Comparison of ENCODE assay signal across 13 cellular contexts in the genomic region with DNA sequence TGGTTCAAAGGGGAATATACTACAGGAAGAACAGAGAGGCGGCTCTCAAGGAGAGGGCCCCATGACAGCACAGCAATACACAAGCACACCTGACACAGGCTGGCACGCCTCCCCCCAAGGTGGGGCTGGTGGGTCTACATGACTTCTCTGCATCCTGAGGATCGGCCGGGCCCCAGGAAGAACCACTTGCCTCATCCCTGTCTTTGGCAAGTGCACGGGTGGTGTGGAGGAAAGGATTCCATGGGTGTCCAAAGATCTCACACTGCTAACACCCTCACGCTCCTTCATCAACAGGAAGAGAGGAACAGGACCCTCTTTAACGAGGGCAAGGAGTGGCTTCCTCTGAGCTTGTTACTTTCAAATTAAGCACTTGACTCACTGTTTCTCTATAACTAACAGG. TPM values are rescaled to one million over a fixed set of nuclear protein-coding genes. Genes with fewer than 3 reads are reported as not detected.
DNase-seq lines count a peak whose midpoint lies in the region; ATAC-seq and TF ChIP-seq lines count a peak whose summit lies in the region.
"Had no signal": no experiment of that assay in that cellular context is flagged by ENCODE, and none has a peak within 500 bp of the region (broad histone marks: within the 10 kb centered on the region; RNA-seq: fewer than 3 reads in every experiment).

No MANE protein-coding gene starts in this region.

- peak; percentile 57 for DNase-seq in activated naive CD4-positive, alpha-beta T cell treated with anti-CD3 and anti-CD28 coated beads, Interleukin-2, amount 10 ng/mL, durations not matched to agents 7 days and 5 days
- no peak for DNase-seq in activated naive CD4-positive, alpha-beta T cell treated with anti-CD3 and anti-CD28 coated beads, Interleukin-2, amount 50 U/mL, for 16 hours
- DNase-seq in activated T-cell treated with anti-CD3 and anti-CD28 coated beads, Interleukin-2, amount 50 U/mL, for 72 hours, result no peak
- peak in 1 of 3 donors; percentile 24 for DNase-seq in immature natural killer cell
- DNase-seq in upper lobe of right lung, result peak; percentile 36
- DNase-seq in NK-92 (lab: John Stamatoyannopoulos, UW; ENCODE audit: unreplicated experiment), result no peak
- DNase-seq in right lobe of liver, result no peak
- DNase-seq: body of pancreas, HCEC 1CT, hippocampal formation, left ventricle myocardium superior, NCI-H345 had no signal

- H3K27me3 ChIP-seq in upper lobe of right lung, result no peaks in the 10 kb centered on the region
- H3K27me3 ChIP-seq in right lobe of liver, result no peaks in the 10 kb centered on the region
- H3K27me3 ChIP-seq: body of pancreas had no signal

- TF ChIP-seq CTCF in upper lobe of right lung (IDR thresholded peaks at IDR 0.05), result no peak
- no peak for TF ChIP-seq CTCF in right lobe of liver (IDR thresholded peaks at IDR 0.05)

- H3K36me3 ChIP-seq in upper lobe of right lung (peaks cover 70% of the 10 kb centered on the region), right lobe of liver (peaks cover 0 to 76% (median 40%) of the 10 kb centered on the region in 4 donors)

- no peaks in the 10 kb centered on the region for H3K27me3 Mint-ChIP-seq in activated naive CD4-positive, alpha-beta T cell treated with anti-CD3 and anti-CD28 coated beads, Interleukin-2, amount 10 ng/mL, durations not matched to agents 7 days and 5 days
- no peaks in the 10 kb centered on the region for H3K27me3 Mint-ChIP-seq in activated T-cell treated with anti-CD3 and anti-CD28 coated beads, Interleukin-2, amount 50 U/mL, for 72 hours (ENCODE audit: low read depth)
- peaks cover 6 to 13% (median 8%) of the 10 kb centered on the region in 3 donors for H3K27me3 Mint-ChIP-seq in immature natural killer cell (ENCODE audit: low read depth in 3 of 3)

- H3K4me1 Mint-ChIP-seq in activated naive CD4-positive, alpha-beta T cell treated with anti-CD3 and anti-CD28 coated beads, Interleukin-2, amount 10 ng/mL, durations not matched to agents 7 days and 5 days, result peaks cover 94% of the 10 kb centered on the region
- H3K4me1 Mint-ChIP-seq in activated T-cell treated with anti-CD3 and anti-CD28 coated beads, Interleukin-2, amount 50 U/mL, for 72 hours (ENCODE audit: low read depth), result peaks cover 96% of the 10 kb centered on the region
- peaks cover 64 to 88% of the 10 kb centered on the region in 2 donors for H3K4me1 Mint-ChIP-seq in immature natural killer cell

- intact Hi-C loops in upper lobe of right lung (cut with DNase I), result loop anchor here (10.0 kb wide), 1 partner anchor 138 kb away; no protein-coding TSS in a partner anchor
- intact Hi-C loops in right lobe of liver (cut with DNase I), result loop anchor here in 1 of 2 donors (5.0 kb wide), 1 partner anchor 41 kb away; no protein-coding TSS in a partner anchor

- no peaks in the 10 kb centered on the region for H3K9me3 ChIP-seq in upper lobe of right lung
- H3K9me3 ChIP-seq in right lobe of liver, result no peaks in the 10 kb centered on the region
- H3K9me3 ChIP-seq: body of pancreas had no signal

- H3K27ac ChIP-seq in upper lobe of right lung (peak overlapping the region; percentile 60), right lobe of liver (peak overlapping the region in 1 of 3 donors; percentile 27)

- H3K4me3 Mint-ChIP-seq in activated naive CD4-positive, alpha-beta T cell treated with anti-CD3 and anti-CD28 coated beads, Interleukin-2, amount 10 ng/mL, durations not matched to agents 7 days and 5 days, result peak overlapping the region; percentile 75
- peak overlapping the region; percentile 82 to 87 for H3K4me3 Mint-ChIP-seq in activated T-cell treated with anti-CD3 and anti-CD28 coated beads, Interleukin-2, amount 50 U/mL, for 72 hours
- H3K4me3 Mint-ChIP-seq in immature natural killer cell, result peak overlapping the region; percentile 68 to 87 (median 80)

- peak overlapping the region; percentile 100 for H3K27ac Mint-ChIP-seq in activated naive CD4-positive, alpha-beta T cell treated with anti-CD3 and anti-CD28 coated beads, Interleukin-2, amount 10 ng/mL, durations not matched to agents 7 days and 5 days
- peak overlapping the region; percentile 98 for H3K27ac Mint-ChIP-seq in activated T-cell treated with anti-CD3 and anti-CD28 coated beads, Interleukin-2, amount 50 U/mL, for 72 hours
- H3K27ac Mint-ChIP-seq in immature natural killer cell, result peak overlapping the region; percentile 97 to 100 (median 99)

- CTCF ChIA-PET in activated naive CD4-positive, alpha-beta T cell treated with anti-CD3 and anti-CD28 coated beads, Interleukin-2, amount 10 ng/mL, durations not matched to agents 7 days and 5 days (lab: Charles Lee), result interaction anchor here (0.8 to 6.6 kb wide), 12 partner anchors 11 to 140 kb away, joined by 3 to 231 read pairs (median 6); partner anchors contain the start of genes CD27 and TAPBPL

- no peaks in the 10 kb centered on the region for H3K9me3 Mint-ChIP-seq in activated naive CD4-positive, alpha-beta T cell treated with anti-CD3 and anti-CD28 coated beads, Interleukin-2, amount 10 ng/mL, durations not matched to agents 7 days and 5 days
- H3K9me3 Mint-ChIP-seq in activated T-cell treated with anti-CD3 and anti-CD28 coated beads, Interleukin-2, amount 50 U/mL, for 72 hours, result no peaks in the 10 kb centered on the region
- H3K9me3 Mint-ChIP-seq in immature natural killer cell, result no peaks in the 10 kb centered on the region

- H3K4me3 ChIP-seq in upper lobe of right lung (no peak overlapping the region), right lobe of liver (no peak overlapping the region)
- H3K4me3 ChIP-seq: body of pancreas had no signal

- 55% methylated on average over 2 of the region's 7 CpGs for WGBS in right lobe of liver (ENCODE audit: insufficient coverage, low coverage, low lambda C conversion rate, missing lambda C conversion rate)

- peaks cover 85% of the 10 kb centered on the region for H3K36me3 Mint-ChIP-seq in activated naive CD4-positive, alpha-beta T cell treated with anti-CD3 and anti-CD28 coated beads, Interleukin-2, amount 10 ng/mL, durations not matched to agents 7 days and 5 days
- peaks cover 38 to 70% of the 10 kb centered on the region in 2 donors for H3K36me3 Mint-ChIP-seq in activated T-cell treated with anti-CD3 and anti-CD28 coated beads, Interleukin-2, amount 50 U/mL, for 72 hours (ENCODE audit: insufficient read depth in 2 of 2)
- H3K36me3 Mint-ChIP-seq in immature natural killer cell, result peaks cover 37 to 58% (median 52%) of the 10 kb centered on the region in 3 donors

- TF ChIP-seq POLR2A in right lobe of liver (IDR thresholded peaks at IDR 0.05), result no peak

- no peak for ATAC-seq in activated T-cell treated with anti-CD3 and anti-CD28 coated beads, Interleukin-2, amount 50 U/mL, for 72 hours (replicated peaks in 1 of 2)
- ATAC-seq in upper lobe of right lung, result no peak
- no peak for ATAC-seq in right lobe of liver
- no peak for ATAC-seq in esophagus mucosa
- ATAC-seq: body of pancreas, left ventricle myocardium superior had no signal

- H3K4me1 ChIP-seq in upper lobe of right lung (peaks cover 34% of the 10 kb centered on the region), right lobe of liver (peaks cover 0 to 12% (median 6%) of the 10 kb centered on the region in 4 donors)

RNA-seq across cellular contexts. Expression of gene VAMP1, which starts 7.3 kb away (rescaled TPM):
- total RNA-seq in activated T-cell treated with anti-CD3 and anti-CD28 coated beads, Interleukin-2, amount 50 U/mL, for 72 hours, result 10 to 100 TPM; 51.2 to 53.1 TPM
- polyA plus RNA-seq in immature natural killer cell, result 1 to 10 TPM; 7.8 to 9.7 (median 8.4) TPM
- total RNA-seq in upper lobe of right lung (6.3 TPM), right lobe of liver (1 to 10 TPM; 3.5 to 6.5 (median 6.0) TPM), esophagus mucosa (1.6 TPM)

RNA-seq across cellular contexts. Expression of gene TAPBPL, which starts 11.4 kb away (rescaled TPM):
- 10 to 100 TPM; 26.0 to 29.6 TPM for total RNA-seq in activated T-cell treated with anti-CD3 and anti-CD28 coated beads, Interleukin-2, amount 50 U/mL, for 72 hours
- 100 to 1,000 TPM; 205 to 276 (median 259) TPM for polyA plus RNA-seq in immature natural killer cell
- total RNA-seq in upper lobe of right lung, result 28.4 TPM
- total RNA-seq in right lobe of liver, result 10 to 100 TPM; 13.8 to 29.3 (median 21.4) TPM
- total RNA-seq in esophagus mucosa, result 11.4 TPM

RNA-seq across cellular contexts. Expression of gene CD27, which starts 18.5 kb away (rescaled TPM):
- 10 to 100 TPM; 53.1 to 90.5 TPM for total RNA-seq in activated T-cell treated with anti-CD3 and anti-CD28 coated beads, Interleukin-2, amount 50 U/mL, for 72 hours
- polyA plus RNA-seq in immature natural killer cell, result 10 to 100 TPM; 17.0 to 28.5 (median 25.4) TPM
- total RNA-seq in upper lobe of right lung (1.5 TPM), right lobe of liver (1 to 10 TPM in 1 of 6 experiments, under 1 TPM in 4, not detected in 1; 0.33 to 1.2 (median 0.68) TPM), esophagus mucosa (0.40 TPM)
- total RNA-seq: body of pancreas had no signal

RNA-seq across cellular contexts. Expression of gene MRPL51, which starts 29.9 kb away (rescaled TPM):
- 100 to 1,000 TPM; 170 to 179 TPM for total RNA-seq in activated T-cell treated with anti-CD3 and anti-CD28 coated beads, Interleukin-2, amount 50 U/mL, for 72 hours
- polyA plus RNA-seq in immature natural killer cell, result 100 to 1,000 TPM; 240 to 280 (median 248) TPM
- total RNA-seq in upper lobe of right lung (114 TPM), right lobe of liver (100 to 1,000 TPM in 1 of 6 experiments, 10 to 100 TPM in 5; 38.2 to 104 (median 80.2) TPM), esophagus mucosa (180 TPM)

RNA-seq across cellular contexts. Expression of gene NCAPD2, which starts 30.7 kb away (rescaled TPM):
- total RNA-seq in activated T-cell treated with anti-CD3 and anti-CD28 coated beads, Interleukin-2, amount 50 U/mL, for 72 hours, result 100 to 1,000 TPM; 156 to 168 TPM
- polyA plus RNA-seq in immature natural killer cell, result 10 to 100 TPM; 23.3 to 50.5 (median 24.0) TPM
- total RNA-seq in upper lobe of right lung (26.7 TPM), right lobe of liver (10 to 100 TPM in 2 of 6 experiments, 1 to 10 TPM in 4; 6.2 to 40.9 (median 8.4) TPM), esophagus mucosa (37.4 TPM)

Comparison
In these comparisons a context has a peak if more than half of its experiments do, and no peak if none do; other contexts are left out.
1. DNase-seq: peak in activated naive CD4-positive, alpha-beta T cell treated with anti-CD3 and anti-CD28 coated beads, Interleukin-2, amount 10 ng/mL, durations not matched to agents 7 days and 5 days (single experiment) and upper lobe of right lung (single experiment); none in activated naive CD4-positive, alpha-beta T cell treated with anti-CD3 and anti-CD28 coated beads, Interleukin-2, amount 50 U/mL, for 16 hours (single experiment), activated T-cell treated with anti-CD3 and anti-CD28 coated beads, Interleukin-2, amount 50 U/mL, for 72 hours (0 of 2), NK-92 (single experiment) and right lobe of liver (0 of 3).
2. RNA of gene CD27, which starts 18.5 kb away (total RNA-seq): 53.1 to 90.5 TPM in activated T-cell treated with anti-CD3 and anti-CD28 coated beads, Interleukin-2, amount 50 U/mL, for 72 hours; 1.5 TPM in upper lobe of right lung (single experiment), 0.33 to 1.2 TPM in right lobe of liver and 0.40 TPM in esophagus mucosa (single experiment); every median in the first group is over 10 times any median in the second.
3. Peak in every context shown above with its lines, with median percentiles within 50 percentile points of each other: H3K27ac Mint-ChIP-seq and H3K4me3 Mint-ChIP-seq.